11 cellular contexts compared by ENCODE assay signal in genomic region chr2:119230219-119230618, GRCh38.
"Had no signal": no experiment of that assay in that cellular context is flagged by ENCODE, and none has a peak within 500 bp of the region (broad histone marks: within the 10 kb centered on the region; RNA-seq: fewer than 3 reads in every experiment).

No MANE protein-coding gene starts in this region.

- H3K27me3 ChIP-seq: suprapubic skin had no signal

- DNase-seq: activated CD4-positive, alpha-beta memory T cell treated with anti-CD3 and anti-CD28 coated beads for 36 hours; activated CD4-positive, CD25-positive, alpha-beta regulatory T cell treated with anti-CD3 and anti-CD28 coated beads, Interleukin-2, amount 50 U/mL, for 72 hours; activated CD8-positive, alpha-beta memory T cell treated with anti-CD3 and anti-CD28 coated beads, Interleukin-2, amount 10 ng/mL, durations not matched to agents 7 days and 5 days; activated naive CD4-positive, alpha-beta T cell treated with anti-CD3 and anti-CD28 coated beads, Interleukin-2, amount 50 U/mL, for 16 hours; activated T-cell treated with anti-CD3 and anti-CD28 coated beads, Interleukin-2, amount 50 U/mL, for 1 hour; stimulated activated CD4-positive, alpha-beta T cell treated with anti-CD3 and anti-CD28 coated beads, Interleukin-4, amount 100 ng/mL, for 4 hours; stimulated activated CD8-positive, alpha-beta memory T cell treated with anti-CD3 and anti-CD28 coated beads, Interleukin-4, amount 100 ng/mL, for 48 hours; stimulated activated naive CD8-positive, alpha-beta T cell treated with anti-CD3 and anti-CD28 coated beads, Interleukin-15, Interleukin-2, amounts not matched to agents 100 U/mL and 50 U/mL, for 24 hours; T-helper 1 cell had no signal

- H3K9me3 Mint-ChIP-seq: activated CD4-positive, alpha-beta memory T cell treated with anti-CD3 and anti-CD28 coated beads for 36 hours had no signal

- H3K4me3 ChIP-seq: smooth muscle cell, suprapubic skin had no signal

- H3K4me3 Mint-ChIP-seq: activated CD4-positive, alpha-beta memory T cell treated with anti-CD3 and anti-CD28 coated beads for 36 hours; activated CD8-positive, alpha-beta memory T cell treated with anti-CD3 and anti-CD28 coated beads, Interleukin-2, amount 10 ng/mL, durations not matched to agents 7 days and 5 days had no signal

- H3K4me2 ChIP-seq: smooth muscle cell had no signal

- H3K36me3 ChIP-seq: suprapubic skin had no signal

- H3K9me3 ChIP-seq: suprapubic skin had no signal

- H3K27ac Mint-ChIP-seq: activated CD4-positive, alpha-beta memory T cell treated with anti-CD3 and anti-CD28 coated beads for 36 hours; activated CD8-positive, alpha-beta memory T cell treated with anti-CD3 and anti-CD28 coated beads, Interleukin-2, amount 10 ng/mL, durations not matched to agents 7 days and 5 days had no signal

- ATAC-seq: activated CD8-positive, alpha-beta memory T cell treated with anti-CD3 and anti-CD28 coated beads, Interleukin-2, amount 10 ng/mL, durations not matched to agents 7 days and 5 days; stimulated activated naive CD8-positive, alpha-beta T cell treated with anti-CD3 and anti-CD28 coated beads, Interleukin-15, Interleukin-2, amounts not matched to agents 100 U/mL and 50 U/mL, for 24 hours had no signal

- H3K27ac ChIP-seq: suprapubic skin had no signal

- H3K4me1 Mint-ChIP-seq: activated CD8-positive, alpha-beta memory T cell treated with anti-CD3 and anti-CD28 coated beads, Interleukin-2, amount 10 ng/mL, durations not matched to agents 7 days and 5 days had no signal

- H3K36me3 Mint-ChIP-seq: activated CD4-positive, alpha-beta memory T cell treated with anti-CD3 and anti-CD28 coated beads for 36 hours; activated CD8-positive, alpha-beta memory T cell treated with anti-CD3 and anti-CD28 coated beads, Interleukin-2, amount 10 ng/mL, durations not matched to agents 7 days and 5 days had no signal
